In the genomic region with DNA sequence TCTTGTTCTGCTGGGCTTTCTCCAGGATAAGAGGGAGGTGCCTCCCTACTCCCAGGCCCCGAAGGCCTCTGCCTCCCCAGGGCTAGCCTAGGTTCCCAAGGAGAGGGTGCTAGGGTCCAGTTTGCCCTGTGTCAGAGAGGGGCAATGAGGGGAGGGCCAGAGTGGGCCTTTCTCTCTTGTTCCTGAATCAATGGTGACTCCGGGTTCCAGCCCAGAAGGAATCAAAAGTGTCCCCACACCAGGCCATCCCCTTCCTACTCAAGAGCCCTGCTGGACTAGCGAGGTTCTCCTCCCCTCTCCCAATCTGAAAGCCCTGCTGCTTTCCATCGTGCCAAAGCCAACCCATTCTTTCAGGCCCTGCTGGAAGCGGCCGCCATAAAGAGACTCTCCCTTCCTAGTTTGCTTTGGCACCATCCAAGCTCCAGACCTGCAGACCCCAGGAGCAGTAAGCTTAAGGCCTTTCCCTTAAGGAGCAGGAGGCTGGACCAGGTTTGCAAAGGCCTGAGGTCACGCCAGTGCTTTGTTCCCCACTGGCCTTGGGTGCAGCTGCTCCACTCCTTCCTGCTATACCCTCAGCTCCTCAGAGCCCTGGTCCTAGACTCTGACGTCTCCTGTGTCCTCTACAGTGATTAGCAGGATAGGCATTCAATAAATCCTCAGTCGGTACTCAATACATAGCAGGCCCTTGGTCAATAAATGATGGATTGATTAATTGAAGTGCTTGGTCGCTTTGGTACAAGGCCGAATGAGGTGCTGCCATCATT, we compare ENCODE assay signal across 27 cellular contexts. TPM values are rescaled to one million over a fixed set of nuclear protein-coding genes. Genes with fewer than 3 reads are reported as not detected.
A peak's percentile ranks its signal among the peaks of the same experiment; 100 is the strongest.
DNase-seq lines count a peak whose midpoint lies in the region; ATAC-seq, FAIRE-seq and TF ChIP-seq lines count a peak whose summit lies in the region.
"Had no signal": no experiment of that assay in that cellular context is flagged by ENCODE, and none has a peak within 500 bp of the region (broad histone marks: within the 10 kb centered on the region; RNA-seq: fewer than 3 reads in every experiment).

No MANE protein-coding gene starts in this region.

- H3K4me1 ChIP-seq in PC-9 (replicated peaks; ENCODE audit: insufficient read depth) = peaks cover 52% of the 10 kb centered on the region
- peaks cover 37% of the 10 kb centered on the region for H3K4me1 ChIP-seq in body of pancreas
- peaks cover 0 to 4% (median 0%) of the 10 kb centered on the region in 3 donors for H3K4me1 ChIP-seq in pancreas
- no peaks in the 10 kb centered on the region for H3K4me1 ChIP-seq in CD8-positive, alpha-beta memory T cell (ENCODE audit: insufficient read depth, low read length)
- H3K4me1 ChIP-seq: BE2C had no signal

- no peaks in the 10 kb centered on the region for H3K9me2 ChIP-seq in PC-9 (ENCODE audit: insufficient read depth)

- peak overlapping the region; percentile 50 for H3K4me2 ChIP-seq in PC-9
- H3K4me2 ChIP-seq: A549 had no signal

- H3K79me2 ChIP-seq in PC-9 (ENCODE audit: low read depth) = peaks cover 4% of the 10 kb centered on the region; the same call in 1 of the 2 replicates

- H3K4me3 ChIP-seq in PC-9 (no peak overlapping the region), body of pancreas (no peak overlapping the region), pancreas (no peak overlapping the region)
- H3K4me3 ChIP-seq in CD8-positive, alpha-beta memory T cell (ENCODE audit: low read length) = no peak overlapping the region
- H3K4me3 ChIP-seq: A549; BLaER1 treated with 17β-estradiol and CSF1 and Interleukin-3, amounts not matched to agents 10 nM and 100 nM; HAP-1 had no signal

- FAIRE-seq in pancreas (lab: Jason Lieb, UNC) = no peak
- FAIRE-seq: A549, H54 had no signal

- H4K20me1 ChIP-seq in PC-9 (ENCODE audit: insufficient read depth) = no peaks in the 10 kb centered on the region

- 72 to 73% methylated on average over 7 to 9 of the region's 11 CpGs for WGBS in body of pancreas, 2 donors
- WGBS in pancreas, 2 donors = 68 to 74% methylated on average over 10 to 11 of the region's 11 CpGs

- H3K9me3 ChIP-seq in PC-9 (ENCODE audit: insufficient read depth, low read depth) (peaks cover 2% of the 10 kb centered on the region; the same call in 1 of the 2 replicates), body of pancreas (no peaks in the 10 kb centered on the region), pancreas (no peaks in the 10 kb centered on the region)
- H3K9me3 ChIP-seq in CD8-positive, alpha-beta memory T cell (ENCODE audit: low read length) = no peaks in the 10 kb centered on the region
- H3K9me3 ChIP-seq: A549; BE2C; BLaER1 treated with 17β-estradiol and CSF1 and Interleukin-3, amounts not matched to agents 10 nM and 100 nM; HAP-1 had no signal

- intact Hi-C loops in PC-9 (cut with micrococcal nuclease; ENCODE audit: unreplicated experiment) (no loop called here), body of pancreas (cut with DNase I) (no loop called here), pancreas (cut with DNase I) (no loop called here)

- peaks cover 32% of the 10 kb centered on the region for H3F3A ChIP-seq in PC-9 (ENCODE audit: insufficient read depth, low read depth)

- peaks cover 0 to 7% of the 10 kb centered on the region in 2 donors for H3K27me3 Mint-ChIP-seq in CD8-positive, alpha-beta memory T cell
- H3K27me3 Mint-ChIP-seq: CD4-positive, alpha-beta T cell had no signal

- TF ChIP-seq POLR2A in body of pancreas (IDR thresholded peaks at IDR 0.05) = no peak

- H3K4me1 Mint-ChIP-seq in CD8-positive, alpha-beta memory T cell = peaks cover 0 to 13% (median 0%) of the 10 kb centered on the region in 3 donors
- H3K4me1 Mint-ChIP-seq: CD14-positive monocyte had no signal

- POLR2A ChIA-PET in PC-9 (lab: Charles Lee; ENCODE audit: unreplicated experiment) = no interaction called here
- POLR2A ChIA-PET in CD8-positive, alpha-beta memory T cell (lab: Charles Lee) = no interaction called here

- CTCF ChIA-PET in PC-9 (lab: Charles Lee) = no interaction called here
- CTCF ChIA-PET in CD8-positive, alpha-beta memory T cell (lab: Charles Lee) = interaction anchor here (1.8 to 1.9 kb wide), 2 partner anchors 11 to 23 kb away, joined by 3 to 10 read pairs; a partner anchor contains a TSS

- ATAC-seq in body of pancreas (peak; percentile 42), pancreas (peak; percentile 19 to 72 (median 47))
- ATAC-seq: A549 had no signal

- H2AFZ ChIP-seq in PC-9 = no peak overlapping the region

- BruUV-seq in PC-9 (replicated peaks; lab: Mats Ljungman, UMichigan) = no TSS peak

- H3K27ac ChIP-seq in PC-9 (no peak overlapping the region), body of pancreas (no peak overlapping the region), pancreas (no peak overlapping the region)
- no peak overlapping the region for H3K27ac ChIP-seq in CD8-positive, alpha-beta memory T cell (ENCODE audit: low read depth, low read length)
- H3K27ac ChIP-seq: A549; BLaER1 treated with 17β-estradiol and CSF1 and Interleukin-3, amounts not matched to agents 10 nM and 100 nM had no signal

- H3K27me3 ChIP-seq in PC-9 (ENCODE audit: insufficient read depth, low read depth) (no peaks in the 10 kb centered on the region), body of pancreas (no peaks in the 10 kb centered on the region), pancreas (no peaks in the 10 kb centered on the region)
- no peaks in the 10 kb centered on the region for H3K27me3 ChIP-seq in CD8-positive, alpha-beta memory T cell (ENCODE audit: insufficient read depth, low read length, poor library complexity, severe bottlenecking)
- H3K27me3 ChIP-seq: BE2C had no signal

- H3K27ac Mint-ChIP-seq in CD8-positive, alpha-beta memory T cell = no peak overlapping the region
- H3K27ac Mint-ChIP-seq: CD14-positive monocyte; CD4-positive, alpha-beta T cell; HFFc6 had no signal

- H3K36me3 ChIP-seq in PC-9 (ENCODE audit: low read depth) = no peaks in the 10 kb centered on the region
- H3K36me3 ChIP-seq in body of pancreas (replicated peaks in 1 of 2; ENCODE audit: insufficient read depth in 1 of 2, low read depth in 2 of 2) = no peaks in the 10 kb centered on the region
- no peaks in the 10 kb centered on the region for H3K36me3 ChIP-seq in pancreas
- H3K36me3 ChIP-seq in CD8-positive, alpha-beta memory T cell (ENCODE audit: insufficient read depth, low read length) = no peaks in the 10 kb centered on the region
- H3K36me3 ChIP-seq: BE2C; BLaER1 treated with 17β-estradiol and CSF1 and Interleukin-3, amounts not matched to agents 10 nM and 100 nM; HAP-1 had no signal

- H3K4me3 Mint-ChIP-seq in CD8-positive, alpha-beta memory T cell = no peak overlapping the region
- H3K4me3 Mint-ChIP-seq: CD14-positive monocyte; CD4-positive, alpha-beta T cell; HFFc6 had no signal

- peaks cover 1 to 7% (median 4%) of the 10 kb centered on the region in 3 donors for H3K36me3 Mint-ChIP-seq in CD8-positive, alpha-beta memory T cell
- H3K36me3 Mint-ChIP-seq: CD14-positive monocyte had no signal

- H3K9me3 Mint-ChIP-seq in CD8-positive, alpha-beta memory T cell = no peaks in the 10 kb centered on the region
- H3K9me3 Mint-ChIP-seq: CD14-positive monocyte; CD4-positive, alpha-beta T cell; HFFc6 had no signal

- DNase-seq in PC-9 (no peak), body of pancreas (peak in 1 of 4 donors; percentile 33), mesenteric fat pad (ENCODE audit: low spot score) (peak; percentile 76), pancreas (no peak), ecto neural progenitor cell (ENCODE audit: low spot score) (no peak), NCI-H774 (lab: John Stamatoyannopoulos, UW) (no peak), SK-N-DZ (ENCODE audit: low spot score) (no peak)
- DNase-seq in CD8-positive, alpha-beta memory T cell = no peak
- DNase-seq: 8988T; ACHN; AML-193; BE2C; Calu3; CD4-positive, alpha-beta T cell; COR-L47; DMS53; DMS79 treated with DMSO at 0.1 percent for 48 hours; GF-D8; GOT3; HFFc6 had no signal

- TF ChIP-seq CTCF in PC-9 (conservative IDR thresholded peaks at IDR 0.05) (no peak), body of pancreas (IDR thresholded peaks at IDR 0.05) (no peak), pancreas (IDR thresholded peaks at IDR 0.05) (no peak)

RNA-seq across cellular contexts. Expression of a gene that starts 10.6 kb away (rescaled TPM):
- 43.5 and 43.9 TPM in 2 replicates for total RNA-seq in PC-9 (2021)
- 100 to 1,000 TPM; 144 to 147 TPM for total RNA-seq in body of pancreas
- 289 TPM for total RNA-seq in mesenteric fat pad
- total RNA-seq in pancreas = 10 to 100 TPM; 12.8 to 86.6 (median 47.3) TPM
- polyA plus RNA-seq in pancreas = 10 to 100 TPM; 38.8 to 61.5 TPM
- total RNA-seq in CD8-positive, alpha-beta memory T cell = 10 to 100 TPM; 45.0 to 47.3 TPM
- polyA plus RNA-seq in CD8-positive, alpha-beta memory T cell = 790 TPM
- 47.0 and 48.2 TPM in 2 replicates for polyA plus RNA-seq in SK-N-DZ (2014; cell fraction: cytosol; rRNA removed)
- 19.2 and 26.6 TPM in 2 replicates for polyA plus RNA-seq in SK-N-DZ (2014; cell fraction: nucleus; rRNA removed)
- total RNA-seq: G401 had no signal

RNA-seq across cellular contexts. Expression of a gene that starts 12.5 kb away (rescaled TPM):
- total RNA-seq in PC-9 (2021) (not detected in 2 replicates), body of pancreas (not detected), mesenteric fat pad (not detected), pancreas (under 1 TPM in 3 of 6 donors, not detected in 3; 0.19 to 0.38 (median 0.20) TPM)
- under 1 TPM; 0.11 to 0.28 TPM for polyA plus RNA-seq in pancreas
- not detected for total RNA-seq in CD8-positive, alpha-beta memory T cell
- 0.24 TPM for polyA plus RNA-seq in CD8-positive, alpha-beta memory T cell
- polyA plus RNA-seq in SK-N-DZ (2014; cell fraction: cytosol; rRNA removed) = not detected in 2 replicates
- polyA plus RNA-seq in SK-N-DZ (2014; cell fraction: nucleus; rRNA removed) = not detected in 2 replicates
- total RNA-seq: Calu3; CD4-positive, alpha-beta T cell; Daoy; G401; HFFc6 had no signal
- polyA plus RNA-seq: A549, CD14-positive monocyte had no signal
